19 cellular contexts compared by ENCODE assay signal in genomic region chr3:19950316-19950715, GRCh38. TPM values are rescaled to one million over a fixed set of nuclear protein-coding genes. Genes with fewer than 3 reads are reported as not detected.
"Had no signal": no experiment of that assay in that cellular context is flagged by ENCODE, and none has a peak within 500 bp of the region (broad histone marks: within the 10 kb centered on the region; RNA-seq: fewer than 3 reads in every experiment).

No MANE protein-coding gene starts in this region.

- FAIRE-seq: kidney had no signal

- H3K4me3 ChIP-seq: tibial artery had no signal

- H3K9me3 Mint-ChIP-seq: activated naive CD4-positive, alpha-beta T cell treated with anti-CD3 and anti-CD28 coated beads, Interleukin-2, amount 50 U/mL, for 72 hours; activated T-helper 1 cell treated with anti-CD3 and anti-CD28 coated beads, Interleukin-12 subunit alpha, Interleukin-12 subunit beta, Interleukin-2, Interleukin-4 antibody, amounts not matched to agents 30 ng/mL and 10 ng/mL and 1 ng/mL, durations not matched to agents 14 hours and 24 hours and 36 hours had no signal

- DNase-seq: activated CD4-positive, alpha-beta T cell treated with anti-CD3 and anti-CD28 coated beads, Interleukin-2, amount 50 U/mL, for 4 hours; activated gamma-delta T cell treated with Interleukin-2 at 50 U/mL for 16 hours; dermis blood vessel endothelial cell; effector memory CD4-positive, alpha-beta T cell; hypothalamus; kidney; left ventricle myocardium inferior; stimulated activated CD4-positive, alpha-beta T cell treated with anti-CD3 and anti-CD28 coated beads, Interleukin-2, amount 100 ng/mL, for 24 hours; stimulated activated naive CD4-positive, alpha-beta T cell treated with Interleukin-2 at 50 U/mL for 16 hours; substantia nigra; T-helper 2 cell; tibial artery; WERI-Rb-1 had no signal

- ATAC-seq: activated naive CD4-positive, alpha-beta T cell treated with anti-CD3 and anti-CD28 coated beads, Interleukin-2, amount 50 U/mL, for 72 hours had no signal

- H3K27me3 ChIP-seq: tibial artery had no signal

- H3K27ac Mint-ChIP-seq: activated T-helper 1 cell treated with anti-CD3 and anti-CD28 coated beads, Interleukin-12 subunit alpha, Interleukin-12 subunit beta, Interleukin-2, Interleukin-4 antibody, amounts not matched to agents 30 ng/mL and 10 ng/mL and 1 ng/mL, durations not matched to agents 14 hours and 24 hours and 36 hours; progenitor cell of endocrine pancreas had no signal

- H3K4me3 Mint-ChIP-seq: activated T-helper 1 cell treated with anti-CD3 and anti-CD28 coated beads, Interleukin-12 subunit alpha, Interleukin-12 subunit beta, Interleukin-2, Interleukin-4 antibody, amounts not matched to agents 30 ng/mL and 10 ng/mL and 1 ng/mL, durations not matched to agents 14 hours and 24 hours and 36 hours had no signal

- H3K27ac ChIP-seq: left ventricle myocardium inferior, tibial artery, WERI-Rb-1 had no signal

- H3K9me3 ChIP-seq: left ventricle myocardium inferior, tibial artery had no signal

- H3K27me3 Mint-ChIP-seq: progenitor cell of endocrine pancreas had no signal

RNA-seq across cellular contexts. Expression of gene EFHB, which starts 16.3 kb away (rescaled TPM):
- total RNA-seq: dermis blood vessel endothelial cell, fibroblast of villous mesenchyme, glomerular endothelial cell, urinary bladder had no signal
